Comparison of ENCODE assay signal across 8 cellular contexts in genomic region chr11:130636672-130637463, GRCh38.
DNase-seq lines count a peak whose midpoint lies in the region; ATAC-seq and TF ChIP-seq lines count a peak whose summit lies in the region.

No MANE protein-coding gene starts in this region.

- H3K4me3 Mint-ChIP-seq in progenitor cell of endocrine pancreas (ENCODE audit: low read depth) = no peak overlapping the region

- no peak for TF ChIP-seq POLR2A in lower leg skin (IDR thresholded peaks at IDR 0.05)

- DNase-seq in AG08395 (ENCODE audit: low spot score) (peak; percentile 64), MV-4-11 (lab: John Stamatoyannopoulos, UW) (peak; percentile 4), lower leg skin (ENCODE audit: low spot score in 2 of 2) (no peak), midbrain (lab: John Stamatoyannopoulos, UW) (no peak), progenitor cell of endocrine pancreas (ENCODE audit: low spot score, unreplicated experiment) (no peak)
- no peak for DNase-seq in stimulated activated naive CD8-positive, alpha-beta T cell treated with anti-CD3 and anti-CD28 coated beads, Interleukin-15, Interleukin-2, amounts not matched to agents 100 U/mL and 50 U/mL, for 24 hours

- no peaks in the 10 kb centered on the region for H3K36me3 Mint-ChIP-seq in progenitor cell of endocrine pancreas (ENCODE audit: insufficient read depth)

- WGBS in lower leg skin, 2 donors = 77 to 79% methylated on average over 10 of the region's 10 CpGs

- intact Hi-C loops in lower leg skin (cut with DNase I; ENCODE audit: low total_unique reads) = no loop called here

- peaks cover 17% of the 10 kb centered on the region for H3K27me3 Mint-ChIP-seq in progenitor cell of endocrine pancreas

- TF ChIP-seq CTCF in lower leg skin (IDR thresholded peaks at IDR 0.05) (no peak), progenitor cell of endocrine pancreas (IDR thresholded peaks at IDR 0.05; ENCODE audit: unreplicated experiment) (no peak)

- H3K9me3 Mint-ChIP-seq in progenitor cell of endocrine pancreas (ENCODE audit: low read depth) = no peaks in the 10 kb centered on the region

- no peak overlapping the region for H3K27ac Mint-ChIP-seq in progenitor cell of endocrine pancreas

- ATAC-seq in GM21619 (IDR thresholded peaks at IDR 0.05; ENCODE audit: unreplicated experiment) = peak; percentile 73
- peak; percentile 94 for ATAC-seq in esophagus mucosa
- ATAC-seq in stimulated activated naive CD8-positive, alpha-beta T cell treated with anti-CD3 and anti-CD28 coated beads, Interleukin-15, Interleukin-2, amounts not matched to agents 100 U/mL and 50 U/mL, for 24 hours = no peak

- H3K4me1 Mint-ChIP-seq in progenitor cell of endocrine pancreas (ENCODE audit: low read depth) = no peaks in the 10 kb centered on the region

- no peak overlapping the region for H3K4me3 ChIP-seq in lower leg skin (ENCODE audit: low read depth, poor library complexity, severe bottlenecking)

Comparison
In these comparisons a context has a peak if more than half of its experiments do, and no peak if none do; other contexts are left out.
1. DNase-seq: peak in AG08395 (single experiment) and MV-4-11 (single experiment); none in stimulated activated naive CD8-positive, alpha-beta T cell treated with anti-CD3 and anti-CD28 coated beads, Interleukin-15, Interleukin-2, amounts not matched to agents 100 U/mL and 50 U/mL, for 24 hours (single experiment), lower leg skin (0 of 2), midbrain (single experiment) and progenitor cell of endocrine pancreas (single experiment).